Comparison of ENCODE assay signal across 1 cellular context in the genomic region with DNA sequence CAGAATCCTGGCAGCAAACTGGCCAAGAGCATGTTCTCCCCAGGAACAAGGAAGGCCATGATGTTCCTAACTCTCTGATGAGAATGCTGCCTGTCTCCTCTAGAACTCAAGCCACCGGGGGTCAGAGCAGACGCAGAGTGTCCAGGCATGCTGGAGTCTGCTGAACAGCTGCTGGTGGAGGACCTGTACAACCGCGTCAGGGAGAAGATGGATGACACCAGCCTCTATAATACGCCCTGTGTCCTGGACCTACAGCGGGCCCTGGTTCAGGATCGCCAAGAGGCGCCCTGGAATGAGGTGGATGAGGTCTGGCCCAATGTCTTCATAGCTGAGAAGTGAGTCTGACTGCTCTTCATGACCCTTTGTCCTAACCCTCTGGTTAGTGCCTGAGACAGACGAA.
TF ChIP-seq lines count a peak whose summit lies in the region.

No MANE protein-coding gene starts in this region.

TF ChIP-seq in H1, 55 proteins besides CTCF, POLR2A, EP300 and RAD21:
- TF ChIP-seq CBX8 (IDR thresholded peaks at IDR 0.05; ENCODE audit: borderline replicate concordance, low read depth, low read length), result no peak
